In genomic region chr6:131776986-131777385, GRCh38 we compare ENCODE assay signal across 25 cellular contexts.
"Had no signal": no experiment of that assay in that cellular context is flagged by ENCODE, and none has a peak within 500 bp of the region (broad histone marks: within the 10 kb centered on the region; RNA-seq: fewer than 3 reads in every experiment).

No MANE protein-coding gene starts in this region.

- H3K9me3 ChIP-seq: esophagus squamous epithelium, gastrocnemius medialis, heart right ventricle, left lung, lower lobe of right lung had no signal

- ATAC-seq: effector memory CD8-positive, alpha-beta T cell; esophagus mucosa; gastrocnemius medialis; heart right ventricle; left lung; left ventricle myocardium superior; lower lobe of right lung had no signal

- H3K27me3 ChIP-seq: gastrocnemius medialis, heart right ventricle, left lung had no signal

- H3K36me3 ChIP-seq: esophagus squamous epithelium, gastrocnemius medialis, heart right ventricle, left lung, lower lobe of right lung had no signal

- H3K4me3 ChIP-seq: esophagus squamous epithelium, gastrocnemius medialis, heart right ventricle, left lung, lower lobe of right lung had no signal

- H3K4me1 ChIP-seq: left lung, lower lobe of right lung had no signal

- FAIRE-seq: colon, endometrium, kidney had no signal

- H3K27ac ChIP-seq: epithelial cell of prostate, esophagus squamous epithelium, gastrocnemius medialis, heart right ventricle, left lung, lower lobe of right lung had no signal

- DNase-seq: cortex of kidney; effector CD8-positive, alpha-beta T cell; effector memory CD8-positive, alpha-beta T cell; endodermal cell; erythroblast; esophagus squamous epithelium; foreskin fibroblast; foreskin melanocyte; gastrocnemius medialis; glutamatergic neuron; head of caudate nucleus; heart right ventricle; hypothalamus; immature natural killer cell; islet precursor cell; kidney; kidney glomerular epithelial cell; left lung; left ventricle myocardium superior; lower lobe of right lung; mesenchymal stem cell had no signal
